ENCODE assay signal across 22 cellular contexts in genomic region chr5:12246016-12246415, GRCh38.
"Had no signal": no experiment of that assay in that cellular context is flagged by ENCODE, and none has a peak within 500 bp of the region (broad histone marks: within the 10 kb centered on the region; RNA-seq: fewer than 3 reads in every experiment).

No MANE protein-coding gene starts in this region.

- FAIRE-seq: endothelial cell of umbilical vein, frontal cortex had no signal

- H3K79me2 ChIP-seq: parathyroid adenoma had no signal

- H3K27ac Mint-ChIP-seq: endodermal cell; naive thymus-derived CD4-positive, alpha-beta T cell; nephron progenitor cell; stimulated activated memory B cell treated with anti-CD40 and anti-IgM and Interleukin-4, amounts not matched to agents 10 μg/mL and 1 μg/mL and 100 μg/mL, for 72 hours; stimulated activated naive CD8-positive, alpha-beta T cell treated with anti-CD3 and anti-CD28 coated beads, Interleukin-15, Interleukin-2, amounts not matched to agents 100 ng/mL and 50 ng/mL, for 24 hours had no signal

- H3K4me3 Mint-ChIP-seq: endodermal cell; naive thymus-derived CD4-positive, alpha-beta T cell; nephron progenitor cell; stimulated activated memory B cell treated with anti-CD40 and anti-IgM and Interleukin-4, amounts not matched to agents 10 μg/mL and 1 μg/mL and 100 μg/mL, for 72 hours; stimulated activated naive CD8-positive, alpha-beta T cell treated with anti-CD3 and anti-CD28 coated beads, Interleukin-15, Interleukin-2, amounts not matched to agents 100 ng/mL and 50 ng/mL, for 24 hours had no signal

- DNase-seq: effector CD4-positive, alpha-beta T cell; endodermal cell; heart left ventricle; hippocampal formation; left colon; mesendoderm; naive thymus-derived CD4-positive, alpha-beta T cell; nephron progenitor cell; psoas muscle; spleen; stimulated activated CD4-positive, alpha-beta T cell treated with anti-CD3 and anti-CD28 coated beads, Interleukin-15, amount 100 ng/mL, for 24 hours; stimulated activated CD4-positive, alpha-beta T cell treated with anti-CD3 and anti-CD28 coated beads, Interleukin-1b, Interleukin-23, amount 100 ng/mL, for 48 hours; stimulated activated CD4-positive, alpha-beta T cell treated with anti-CD3 and anti-CD28 coated beads, Interleukin-4, amount 100 ng/mL, for 24 hours; tibial artery; upper lobe of left lung had no signal

- H3K27ac ChIP-seq: heart left ventricle, parathyroid adenoma, psoas muscle, spleen, tibial artery, upper lobe of left lung, vagina had no signal

- H3K27me3 Mint-ChIP-seq: naive thymus-derived CD4-positive, alpha-beta T cell; stimulated activated memory B cell treated with anti-CD40 and anti-IgM and Interleukin-4, amounts not matched to agents 10 μg/mL and 1 μg/mL and 100 μg/mL, for 72 hours; stimulated activated naive CD8-positive, alpha-beta T cell treated with anti-CD3 and anti-CD28 coated beads, Interleukin-15, Interleukin-2, amounts not matched to agents 100 ng/mL and 50 ng/mL, for 24 hours had no signal

- H3K36me3 Mint-ChIP-seq: naive thymus-derived CD4-positive, alpha-beta T cell; stimulated activated memory B cell treated with anti-CD40 and anti-IgM and Interleukin-4, amounts not matched to agents 10 μg/mL and 1 μg/mL and 100 μg/mL, for 72 hours had no signal

- H3K4me1 ChIP-seq: heart left ventricle, parathyroid adenoma, psoas muscle, spleen, tibial artery, upper lobe of left lung, vagina had no signal

- H3K9me3 Mint-ChIP-seq: endodermal cell, nephron progenitor cell had no signal

- ATAC-seq: heart left ventricle; left colon; naive thymus-derived CD4-positive, alpha-beta T cell; psoas muscle; sciatic nerve; stimulated activated memory B cell treated with anti-CD40 and anti-IgM and Interleukin-4, amounts not matched to agents 10 μg/mL and 1 μg/mL and 100 μg/mL, for 72 hours had no signal

- H3K36me3 ChIP-seq: heart left ventricle, spleen, tibial artery, upper lobe of left lung, vagina had no signal

- H3K4me3 ChIP-seq: heart left ventricle, psoas muscle, spleen, tibial artery, upper lobe of left lung, vagina had no signal

- H2AFZ ChIP-seq: parathyroid adenoma had no signal

- H3K27me3 ChIP-seq: heart left ventricle, spleen, tibial artery, upper lobe of left lung, vagina had no signal

- H3K4me1 Mint-ChIP-seq: endodermal cell; naive thymus-derived CD4-positive, alpha-beta T cell; nephron progenitor cell; stimulated activated memory B cell treated with anti-CD40 and anti-IgM and Interleukin-4, amounts not matched to agents 10 μg/mL and 1 μg/mL and 100 μg/mL, for 72 hours had no signal

- H3K9ac ChIP-seq: parathyroid adenoma had no signal

- H3K9me3 ChIP-seq: psoas muscle, tibial artery, upper lobe of left lung, vagina had no signal
